In the genomic region with DNA sequence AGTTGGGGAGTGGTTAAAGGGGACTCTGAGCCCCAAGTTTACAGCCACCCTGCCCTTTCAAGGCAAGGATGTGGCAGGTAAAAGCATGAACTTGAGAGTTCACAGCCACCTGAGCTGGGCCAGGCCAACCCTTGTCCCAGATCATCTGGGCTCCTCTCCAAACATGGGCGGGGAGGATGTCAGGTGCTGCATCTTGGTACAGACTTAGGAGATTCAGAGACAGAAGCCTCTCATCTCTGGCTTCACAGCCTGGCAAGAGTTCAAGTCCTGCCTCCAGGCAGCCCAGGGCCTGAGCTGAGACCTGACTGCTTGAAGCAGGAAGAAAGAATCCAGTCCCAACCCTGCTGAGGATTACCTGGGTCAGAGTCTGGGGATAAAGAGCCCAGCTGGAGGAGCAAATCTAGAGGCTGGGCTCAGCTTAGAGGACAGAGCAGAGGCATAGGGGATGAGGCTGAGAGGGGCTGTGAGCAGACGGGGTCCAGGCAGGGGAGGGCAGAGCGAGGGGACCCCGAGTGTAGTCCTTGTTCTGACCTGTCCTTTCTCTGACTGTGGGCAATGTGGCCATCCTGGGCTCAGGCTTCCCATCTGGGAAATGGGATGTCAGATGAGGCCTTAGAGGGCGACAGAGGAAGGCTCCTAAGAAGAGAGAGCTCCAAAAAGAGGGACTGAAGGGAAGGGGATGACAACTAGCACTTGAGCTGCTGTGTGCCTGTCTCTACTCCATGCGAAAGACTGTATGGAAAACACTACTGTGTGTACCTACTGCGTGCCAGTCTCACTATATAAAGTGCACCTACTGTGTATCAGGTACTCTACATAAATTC, we compare ENCODE assay signal across 12 cellular contexts. TPM values are rescaled to one million over a fixed set of nuclear protein-coding genes. Genes with fewer than 3 reads are reported as not detected.
DNase-seq lines count a peak whose midpoint lies in the region; ATAC-seq and TF ChIP-seq lines count a peak whose summit lies in the region.
"Had no signal": no experiment of that assay in that cellular context is flagged by ENCODE, and none has a peak within 500 bp of the region (broad histone marks: within the 10 kb centered on the region; RNA-seq: fewer than 3 reads in every experiment).

No MANE protein-coding gene starts in this region.

- TF ChIP-seq CTCF in colonic mucosa (IDR thresholded peaks at IDR 0.05) (no peak), mucosa of descending colon (IDR thresholded peaks at IDR 0.05) (no peak), tibial artery (IDR thresholded peaks at IDR 0.05) (no peak), omental fat pad (IDR thresholded peaks at IDR 0.05) (no peak)

- peak overlapping the region; percentile 32 for H3K9ac ChIP-seq in NT2/D1 (ENCODE audit: insufficient read length, low read depth)
- H3K9ac ChIP-seq in colonic mucosa (ENCODE audit: low read depth in 2 of 2, low read length in 2 of 2), result peak overlapping the region in 1 of 2 donors; percentile 35

- peak overlapping the region; percentile 57 for H3K27ac ChIP-seq in colonic mucosa
- H3K27ac ChIP-seq in tibial artery, result peak overlapping the region; percentile 35 to 63

- no peaks in the 10 kb centered on the region for H3K36me3 ChIP-seq in NT2/D1 (ENCODE audit: insufficient read depth, insufficient read length, low read length)
- no peaks in the 10 kb centered on the region for H3K36me3 ChIP-seq in colonic mucosa
- no peaks in the 10 kb centered on the region for H3K36me3 ChIP-seq in mucosa of descending colon (ENCODE audit: low read depth)
- no peaks in the 10 kb centered on the region for H3K36me3 ChIP-seq in tibial artery

- H3K4me3 ChIP-seq in NT2/D1 (ENCODE audit: insufficient read length, low read depth), result no peak overlapping the region
- H3K4me3 ChIP-seq in colonic mucosa, result no peak overlapping the region
- no peak overlapping the region for H3K4me3 ChIP-seq in mucosa of descending colon
- no peak overlapping the region for H3K4me3 ChIP-seq in tibial artery

- peaks cover 7% of the 10 kb centered on the region for H3K27me3 ChIP-seq in NT2/D1 (ENCODE audit: insufficient read depth, insufficient read length)
- no peaks in the 10 kb centered on the region for H3K27me3 ChIP-seq in colonic mucosa
- no peaks in the 10 kb centered on the region for H3K27me3 ChIP-seq in tibial artery

- H3K4me1 ChIP-seq in NT2/D1 (ENCODE audit: insufficient read depth, insufficient read length) (peaks cover 11% of the 10 kb centered on the region), colonic mucosa (no peaks in the 10 kb centered on the region), mucosa of descending colon (ENCODE audit: low read depth) (peaks cover 9% of the 10 kb centered on the region), tibial artery (peaks cover 0 to 17% (median 13%) of the 10 kb centered on the region in 4 donors)

- DNase-seq in NT2/D1 (ENCODE audit: low read depth, low spot score) (no peak), colonic mucosa (peak; percentile 49), mucosa of descending colon (peak in 2 of 3 donors; percentile 50 to 65), tibial artery (no peak), omental fat pad (ENCODE audit: low spot score) (no peak), COLO668 (lab: John Stamatoyannopoulos, UW; ENCODE audit: unreplicated experiment) (no peak)
- no peak for DNase-seq in activated CD4-positive, alpha-beta T cell treated with anti-CD3 and anti-CD28 coated beads for 1 hour
- DNase-seq in stimulated activated naive CD4-positive, alpha-beta T cell treated with Interleukin-2 at 50 U/mL for 16 hours (lab: John Stamatoyannopoulos, UW), result no peak
- DNase-seq: activated B cell treated with CpG ODN at 0.5 μM for 24 hours, SHP77 had no signal

- intact Hi-C loops in colonic mucosa (cut with DNase I), result no loop called here
- intact Hi-C loops in mucosa of descending colon (cut with DNase I, micrococcal nuclease), result no loop called here
- intact Hi-C loops in tibial artery (cut with DNase I; ENCODE audit: low total_unique reads), result no loop called here

- H3K9me3 ChIP-seq in NT2/D1 (ENCODE audit: insufficient read depth, low read length), result no peaks in the 10 kb centered on the region
- no peaks in the 10 kb centered on the region for H3K9me3 ChIP-seq in colonic mucosa
- no peaks in the 10 kb centered on the region for H3K9me3 ChIP-seq in mucosa of descending colon
- no peaks in the 10 kb centered on the region for H3K9me3 ChIP-seq in tibial artery

- ATAC-seq in mucosa of descending colon (peak; percentile 72), omental fat pad (ENCODE audit: low FRiP score) (no peak)
- ATAC-seq: activated T-helper 17 cell treated with anti-CD3 and anti-CD28 coated beads, Interleukin-2, amount 50 U/mL, for 72 hours had no signal

RNA-seq across cellular contexts. Expression of gene OR10H5, which starts 6.7 kb away (rescaled TPM):
- total RNA-seq in colonic mucosa (not detected), mucosa of descending colon (not detected), omental fat pad (not detected)
- total RNA-seq: activated B cell treated with CpG ODN at 0.5 μM for 24 hours; activated T-helper 17 cell treated with anti-CD3 and anti-CD28 coated beads, Interleukin-2, amount 50 U/mL, for 72 hours; pulmonary artery endothelial cell had no signal

RNA-seq across cellular contexts. Expression of gene OR10H1, which starts 34.7 kb away (rescaled TPM):
- total RNA-seq in colonic mucosa, result not detected
- total RNA-seq in mucosa of descending colon, result under 1 TPM; 0.06 to 0.07 (median 0.06) TPM
- total RNA-seq in omental fat pad, result not detected
- total RNA-seq: activated B cell treated with CpG ODN at 0.5 μM for 24 hours; activated T-helper 17 cell treated with anti-CD3 and anti-CD28 coated beads, Interleukin-2, amount 50 U/mL, for 72 hours; pulmonary artery endothelial cell had no signal

RNA-seq across cellular contexts. Expression of gene OR10H3, which starts 43.0 kb away (rescaled TPM):
- total RNA-seq in colonic mucosa (not detected), mucosa of descending colon (not detected), omental fat pad (not detected)
- total RNA-seq: activated B cell treated with CpG ODN at 0.5 μM for 24 hours; activated T-helper 17 cell treated with anti-CD3 and anti-CD28 coated beads, Interleukin-2, amount 50 U/mL, for 72 hours; pulmonary artery endothelial cell had no signal

RNA-seq across cellular contexts. Expression of gene OR10H2, which starts 53.0 kb away (rescaled TPM):
- total RNA-seq in colonic mucosa, result not detected
- not detected for total RNA-seq in mucosa of descending colon
- total RNA-seq in omental fat pad, result not detected
- total RNA-seq: activated B cell treated with CpG ODN at 0.5 μM for 24 hours; activated T-helper 17 cell treated with anti-CD3 and anti-CD28 coated beads, Interleukin-2, amount 50 U/mL, for 72 hours; pulmonary artery endothelial cell had no signal

Comparison
In these comparisons a context has a peak if more than half of its experiments do, and no peak if none do; other contexts are left out.
1. DNase-seq: peak in colonic mucosa (single experiment) and mucosa of descending colon (2 of 3); none in NT2/D1 (single experiment), tibial artery (0 of 2), omental fat pad (single experiment), COLO668 (single experiment), activated CD4-positive, alpha-beta T cell treated with anti-CD3 and anti-CD28 coated beads for 1 hour (single experiment) and stimulated activated naive CD4-positive, alpha-beta T cell treated with Interleukin-2 at 50 U/mL for 16 hours (single experiment).